9 cellular contexts compared by ENCODE assay signal in genomic region chr5:170986598-170986997, GRCh38.
DNase-seq lines count a peak whose midpoint lies in the region; ATAC-seq and TF ChIP-seq lines count a peak whose summit lies in the region.
"Had no signal": no experiment of that assay in that cellular context is flagged by ENCODE, and none has a peak within 500 bp of the region (broad histone marks: within the 10 kb centered on the region; RNA-seq: fewer than 3 reads in every experiment).

No MANE protein-coding gene starts in this region.

- H2BK120ac ChIP-seq in H9 (ENCODE audit: low read depth, low read length, poor library complexity, severe bottlenecking), result no peak overlapping the region

- no peaks in the 10 kb centered on the region for H3K36me3 ChIP-seq in brain microvascular endothelial cell (replicated peaks)

- H3K56ac ChIP-seq in H9 (ENCODE audit: insufficient read length, low read depth, low read length), result no peak overlapping the region

- H3K27ac Mint-ChIP-seq in H9 (no peak overlapping the region), nephron (no peak overlapping the region)
- H3K27ac Mint-ChIP-seq: WTC11 had no signal

- H3T11ph ChIP-seq in H9 (ENCODE audit: low read length), result no peak overlapping the region

- no peak overlapping the region for H3K18ac ChIP-seq in H9 (ENCODE audit: insufficient read length, low read depth, low read length)

- no peaks in the 10 kb centered on the region for H3K79me1 ChIP-seq in H9 (ENCODE audit: insufficient read depth, low read depth, low read length, poor library complexity, severe bottlenecking)

- H2BK12ac ChIP-seq in H9 (ENCODE audit: insufficient read length, low read depth, low read length), result no peak overlapping the region

- no peak overlapping the region for H4K5ac ChIP-seq in H9 (ENCODE audit: insufficient read length, low read depth, low read length)

- peaks cover 0 to 4% of the 10 kb centered on the region in 2 experiments; a peak in 1 of 5 replicates for H3K9me3 Mint-ChIP-seq in H9
- peaks cover 4% of the 10 kb centered on the region for H3K9me3 Mint-ChIP-seq in nephron

- no peaks in the 10 kb centered on the region for H3K27me3 Mint-ChIP-seq in H9 (ENCODE audit: low read depth)
- no peaks in the 10 kb centered on the region for H3K27me3 Mint-ChIP-seq in nephron (ENCODE audit: low read depth)

- no peak overlapping the region for H3K9ac ChIP-seq in H9 (ENCODE audit: extremely low read depth, insufficient read length, low read length)

- peaks cover 2 to 6% (median 2%) of the 10 kb centered on the region in 3 experiments; a peak in 5 of 7 replicates for H3K36me3 Mint-ChIP-seq in H9 (ENCODE audit: insufficient read depth in 1 of 3, low read depth in 3 of 3)
- peaks cover 10% of the 10 kb centered on the region for H3K36me3 Mint-ChIP-seq in nephron (ENCODE audit: low read depth)

- no peaks in the 10 kb centered on the region for H3K23me2 ChIP-seq in H9 (ENCODE audit: insufficient read length, low read depth, low read length, poor library complexity, severe bottlenecking)

- H3K4me1 Mint-ChIP-seq in H9 (no peaks in the 10 kb centered on the region), nephron (no peaks in the 10 kb centered on the region)
- H3K4me1 Mint-ChIP-seq: WTC11 had no signal

- no peaks in the 10 kb centered on the region for H3K79me2 ChIP-seq in H9 (ENCODE audit: insufficient read depth, low read length)

- no peak overlapping the region for H2BK20ac ChIP-seq in H9 (ENCODE audit: low read depth, low read length, poor library complexity, severe bottlenecking)

- H4K20me1 ChIP-seq in H9 (ENCODE audit: control insufficient read depth, insufficient read depth, insufficient read length), result no peaks in the 10 kb centered on the region

- no peak overlapping the region for H2BK5ac ChIP-seq in H9 (ENCODE audit: insufficient read length, low read length)

- H2AFZ ChIP-seq in H9 (ENCODE audit: low read length), result no peak overlapping the region

- H2AK5ac ChIP-seq in H9 (ENCODE audit: insufficient read length, low read length), result no peak overlapping the region

- H3K9me3 ChIP-seq in H9 (ENCODE audit: control insufficient read depth, low read depth, low read length), result no peaks in the 10 kb centered on the region

- no CpG with 5 or more reads among the region's 1 CpG for whole genome bisulfite sequencing in H9 (ENCODE audit: extremely low coverage, insufficient read length, low lambda C conversion rate)

- no peak for ATAC-seq in GM21723 (IDR thresholded peaks at IDR 0.05; ENCODE audit: unreplicated experiment)
- ATAC-seq in HG02884 (IDR thresholded peaks at IDR 0.05; ENCODE audit: unreplicated experiment), result no peak
- ATAC-seq: WTC11 had no signal

- H3K4me3 Mint-ChIP-seq in H9 (no peak overlapping the region), nephron (no peak overlapping the region)
- H3K4me3 Mint-ChIP-seq: WTC11 had no signal

- H3K14ac ChIP-seq in H9 (ENCODE audit: insufficient read depth, low read length), result no peak overlapping the region

- no peak overlapping the region for H4K91ac ChIP-seq in H9 (ENCODE audit: insufficient read length, low read depth, low read length)

- H3K4me1 ChIP-seq in H9 (ENCODE audit: insufficient read depth, low read length), result no peaks in the 10 kb centered on the region

- TF ChIP-seq CTCF in H9 (conservative IDR thresholded peaks at IDR 0.05) (peak; percentile 32; the same call in 1 of the 3 replicates), brain microvascular endothelial cell (IDR thresholded peaks at IDR 0.05; ENCODE audit: low read depth, low read length, missing control alignments) (peak; percentile 13), nephron (IDR thresholded peaks at IDR 0.05; ENCODE audit: unreplicated experiment in 3 of 3) (peak; percentile 19 to 45 (median 25))

- H3K23ac ChIP-seq in H9 (ENCODE audit: insufficient read length, low read depth, low read length), result no peak overlapping the region

- in situ Hi-C loops in brain microvascular endothelial cell (cut with HindIII; ENCODE audit: low pct_ligation_motif_present, low sequenced_read_pairs), result no loop called here

- H2BK15ac ChIP-seq in H9 (ENCODE audit: low read depth, low read length), result no peak overlapping the region

- no peak overlapping the region for H3K4me3 ChIP-seq in brain microvascular endothelial cell (ENCODE audit: low read depth, low read length)

- H4K8ac ChIP-seq in H9 (replicated peaks; ENCODE audit: insufficient read length, low read depth, low read length), result no peak overlapping the region

- no peaks in the 10 kb centered on the region for H3K27me3 ChIP-seq in H9 (ENCODE audit: insufficient read depth, low read length)
- H3K27me3 ChIP-seq in brain microvascular endothelial cell (replicated peaks), result no peaks in the 10 kb centered on the region

- H3K27ac ChIP-seq in H9 (ENCODE audit: insufficient read length, low read depth, low read length) (no peak overlapping the region), brain microvascular endothelial cell (no peak overlapping the region)

- no peak overlapping the region for H3K4me2 ChIP-seq in H9 (ENCODE audit: insufficient read depth, insufficient read length, low read length)

- H3K4ac ChIP-seq in H9 (ENCODE audit: low read depth, low read length), result no peak overlapping the region

- no peak for DNase-seq in H9
- DNase-seq in NCI-H2081 (lab: John Stamatoyannopoulos, UW), result peak; percentile 22 to 71
- DNase-seq in brain microvascular endothelial cell, result no peak
- no peak for DNase-seq in retina
- DNase-seq: KBM-7 had no signal

Comparison
In these comparisons a context has a peak if more than half of its experiments do, and no peak if none do; other contexts are left out.
1. DNase-seq: peak in NCI-H2081 (2 of 2); none in H9 (single experiment), brain microvascular endothelial cell (single experiment) and retina (single experiment).
2. Peak in every context shown above with its lines, with median percentiles within 50 percentile points of each other: CTCF ChIP-seq.